ENCODE assay signal across 28 cellular contexts in genomic region chr5:87030699-87031098, GRCh38.
"Had no signal": no experiment of that assay in that cellular context is flagged by ENCODE, and none has a peak within 500 bp of the region (broad histone marks: within the 10 kb centered on the region; RNA-seq: fewer than 3 reads in every experiment).

No MANE protein-coding gene starts in this region.

- H3K9me3 Mint-ChIP-seq: natural killer cell; stimulated activated effector memory CD8-positive, alpha-beta T cell treated with anti-CD3 and anti-CD28 coated beads, Interleukin-12 subunit alpha, Interleukin-12 subunit beta, amount 100 ng/mL, for 72 hours; stimulated activated naive B cell treated with anti-CD40 and anti-IgM and Interleukin-4, amounts not matched to agents 10 μg/mL and 1 μg/mL and 100 μg/mL, for 72 hours had no signal

- DNase-seq: naive thymus-derived CD4-positive, alpha-beta T cell; natural killer cell; occipital lobe; ovary; posterior cingulate gyrus; psoas muscle; right lobe of liver; sigmoid colon; small intestine; stimulated activated CD4-positive, alpha-beta T cell treated with anti-CD3 and anti-CD28 coated beads, Interleukin-15, amount 100 ng/mL, for 24 hours; stimulated activated CD4-positive, alpha-beta T cell treated with anti-CD3 and anti-CD28 coated beads, Interleukin-2, amount 100 ng/mL, for 24 hours; stimulated activated CD4-positive, alpha-beta T cell treated with anti-CD3 and anti-CD28 coated beads, Interleukin-2, amount 100 ng/mL, for 48 hours; stimulated activated CD4-positive, alpha-beta T cell treated with anti-CD3 and anti-CD28 coated beads, Interleukin-4, amount 100 ng/mL, for 24 hours; stimulated activated naive B cell treated with anti-CD40 and anti-IgM and Interleukin-4, amounts not matched to agents 10 μg/mL and 1 μg/mL and 100 μg/mL, for 72 hours; stimulated activated naive CD4-positive, alpha-beta T cell treated with Interleukin-2 at 50 U/mL for 16 hours; stomach; testis; tibial artery; transverse colon; upper lobe of left lung had no signal

- H3K4me1 ChIP-seq: parathyroid adenoma, psoas muscle, right lobe of liver, sigmoid colon, stomach, suprapubic skin, testis, tibial artery, transverse colon, upper lobe of left lung, vagina had no signal

- H3K4me3 Mint-ChIP-seq: naive thymus-derived CD4-positive, alpha-beta T cell; natural killer cell; nephron; stimulated activated effector memory CD8-positive, alpha-beta T cell treated with anti-CD3 and anti-CD28 coated beads, Interleukin-12 subunit alpha, Interleukin-12 subunit beta, amount 100 ng/mL, for 72 hours; stimulated activated naive B cell treated with anti-CD40 and anti-IgM and Interleukin-4, amounts not matched to agents 10 μg/mL and 1 μg/mL and 100 μg/mL, for 72 hours; stimulated activated naive CD8-positive, alpha-beta T cell treated with anti-CD3 and anti-CD28 coated beads, Interleukin-15, Interleukin-2, amounts not matched to agents 100 ng/mL and 50 ng/mL, for 24 hours had no signal

- H3K9ac ChIP-seq: parathyroid adenoma had no signal

- H2AFZ ChIP-seq: parathyroid adenoma had no signal

- H3K9me3 ChIP-seq: ovary, psoas muscle, right lobe of liver, sigmoid colon, stomach, suprapubic skin, testis, tibial artery, transverse colon, upper lobe of left lung, vagina had no signal

- H3K27ac Mint-ChIP-seq: naive thymus-derived CD4-positive, alpha-beta T cell; natural killer cell; nephron; progenitor cell of endocrine pancreas; stimulated activated effector memory CD8-positive, alpha-beta T cell treated with anti-CD3 and anti-CD28 coated beads, Interleukin-12 subunit alpha, Interleukin-12 subunit beta, amount 100 ng/mL, for 72 hours; stimulated activated naive B cell treated with anti-CD40 and anti-IgM and Interleukin-4, amounts not matched to agents 10 μg/mL and 1 μg/mL and 100 μg/mL, for 72 hours; stimulated activated naive CD8-positive, alpha-beta T cell treated with anti-CD3 and anti-CD28 coated beads, Interleukin-15, Interleukin-2, amounts not matched to agents 100 ng/mL and 50 ng/mL, for 24 hours had no signal

- H3K4me1 Mint-ChIP-seq: nephron had no signal

- ATAC-seq: naive thymus-derived CD4-positive, alpha-beta T cell; psoas muscle; right cardiac atrium; right lobe of liver; stimulated activated effector memory CD8-positive, alpha-beta T cell treated with anti-CD3 and anti-CD28 coated beads, Interleukin-12 subunit alpha, Interleukin-12 subunit beta, amount 100 ng/mL, for 72 hours; stimulated activated naive B cell treated with anti-CD40 and anti-IgM and Interleukin-4, amounts not matched to agents 10 μg/mL and 1 μg/mL and 100 μg/mL, for 72 hours had no signal

- H3K36me3 Mint-ChIP-seq: natural killer cell; stimulated activated effector memory CD8-positive, alpha-beta T cell treated with anti-CD3 and anti-CD28 coated beads, Interleukin-12 subunit alpha, Interleukin-12 subunit beta, amount 100 ng/mL, for 72 hours; stimulated activated naive B cell treated with anti-CD40 and anti-IgM and Interleukin-4, amounts not matched to agents 10 μg/mL and 1 μg/mL and 100 μg/mL, for 72 hours had no signal

- H3K27me3 ChIP-seq: ovary, right lobe of liver, sigmoid colon, suprapubic skin, testis, transverse colon, upper lobe of left lung, vagina had no signal

- H3K36me3 ChIP-seq: ovary, right lobe of liver, sigmoid colon, stomach, suprapubic skin, tibial artery, transverse colon, upper lobe of left lung, vagina had no signal

- H3K27me3 Mint-ChIP-seq: progenitor cell of endocrine pancreas; stimulated activated naive B cell treated with anti-CD40 and anti-IgM and Interleukin-4, amounts not matched to agents 10 μg/mL and 1 μg/mL and 100 μg/mL, for 72 hours; stimulated activated naive CD8-positive, alpha-beta T cell treated with anti-CD3 and anti-CD28 coated beads, Interleukin-15, Interleukin-2, amounts not matched to agents 100 ng/mL and 50 ng/mL, for 24 hours had no signal

- H3K4me3 ChIP-seq: ovary, psoas muscle, right lobe of liver, sigmoid colon, stomach, suprapubic skin, testis, tibial artery, transverse colon, upper lobe of left lung, vagina had no signal

- H3K27ac ChIP-seq: ovary, parathyroid adenoma, psoas muscle, right lobe of liver, sigmoid colon, stomach, suprapubic skin, testis, tibial artery, transverse colon, upper lobe of left lung, vagina had no signal
